ENCODE assay signal across 18 cellular contexts in the genomic region with DNA sequence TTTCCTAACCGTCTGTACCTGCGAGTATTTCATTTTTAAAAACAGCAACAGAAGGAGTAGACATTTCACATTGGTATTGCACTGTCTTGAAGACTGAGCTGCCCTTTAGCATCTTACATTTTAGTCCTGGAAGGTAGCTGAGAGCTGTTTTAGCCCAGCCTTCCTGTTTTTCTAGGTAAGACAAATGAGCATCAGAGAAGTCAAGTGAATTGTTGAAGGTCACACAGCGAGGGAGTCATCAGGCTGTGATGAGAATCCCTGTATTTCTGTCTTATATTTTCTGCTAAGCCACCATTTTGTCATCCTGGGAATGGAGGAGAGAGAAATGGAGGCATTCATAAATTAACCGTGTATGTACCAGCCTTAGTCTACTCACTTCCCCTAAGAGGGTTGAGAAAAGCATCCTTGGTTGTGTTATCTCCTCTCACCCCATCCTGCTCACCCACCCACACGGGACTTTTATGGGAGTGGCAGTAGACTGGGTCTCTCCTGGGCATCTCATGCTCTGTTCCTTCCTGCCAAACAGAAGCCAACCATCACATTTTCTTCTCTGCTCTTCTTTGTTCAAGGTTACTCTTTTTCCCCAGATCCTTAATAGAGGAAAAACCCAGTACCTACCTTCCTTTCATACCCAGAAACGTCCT. TPM values are rescaled to one million over a fixed set of nuclear protein-coding genes. Genes with fewer than 3 reads are reported as not detected.
A peak's percentile ranks its signal among the peaks of the same experiment; 100 is the strongest.
DNase-seq lines count a peak whose midpoint lies in the region; ATAC-seq, FAIRE-seq and TF ChIP-seq lines count a peak whose summit lies in the region.
"Had no signal": no experiment of that assay in that cellular context is flagged by ENCODE, and none has a peak within 500 bp of the region (broad histone marks: within the 10 kb centered on the region; RNA-seq: fewer than 3 reads in every experiment).

No MANE protein-coding gene starts in this region.

- H4K91ac ChIP-seq in trophoblast cell (ENCODE audit: low read depth, low read length), result no peak overlapping the region

- intact Hi-C loops in ascending aorta (cut with DNase I), result no loop called here

- H3K27me3 Mint-ChIP-seq in GM23338 (ENCODE audit: insufficient read depth, low read depth, poor library complexity), result peaks cover 2% of the 10 kb centered on the region

- no peaks in the 10 kb centered on the region for H4K20me1 ChIP-seq in GM23338 (replicated peaks; ENCODE audit: insufficient read depth)
- H4K20me1 ChIP-seq: BLaER1 treated with 17β-estradiol and CSF1 and Interleukin-3, amounts not matched to agents 10 nM and 100 nM had no signal

- H2AK5ac ChIP-seq in trophoblast cell (ENCODE audit: low read length), result no peak overlapping the region

- H3K27me3 ChIP-seq in GM23338 (ENCODE audit: insufficient read depth), result peaks cover 1% of the 10 kb centered on the region; the same call in 1 of the 2 replicates
- H3K27me3 ChIP-seq in ascending aorta, result no peaks in the 10 kb centered on the region
- H3K27me3 ChIP-seq in trophoblast cell (ENCODE audit: insufficient read depth, low read length), result no peaks in the 10 kb centered on the region

- H3K4me1 ChIP-seq in GM23338 (ENCODE audit: insufficient read depth) (peaks cover 5% of the 10 kb centered on the region; the same call in 1 of the 2 replicates), ascending aorta (peaks cover 0 to 3% of the 10 kb centered on the region in 2 donors), trophoblast cell (ENCODE audit: control insufficient read depth in 1 of 2, insufficient read depth in 2 of 2, low read length in 2 of 2) (no peaks in the 10 kb centered on the region)

- H3K9me2 ChIP-seq in GM23338 (ENCODE audit: insufficient read depth), result no peaks in the 10 kb centered on the region
- H3K9me2 ChIP-seq: SK-N-SH had no signal

- H3K4me1 Mint-ChIP-seq in GM23338, result peaks cover 17% of the 10 kb centered on the region

- H3K9me3 ChIP-seq in ascending aorta (no peaks in the 10 kb centered on the region), trophoblast cell (ENCODE audit: insufficient read depth, low read depth, low read length) (peaks cover 3% of the 10 kb centered on the region)
- H3K9me3 ChIP-seq: BLaER1 treated with 17β-estradiol and CSF1 and Interleukin-3, amounts not matched to agents 10 nM and 100 nM; SK-N-SH had no signal

- H3K4me3 ChIP-seq in GM23338 (no peak overlapping the region), ascending aorta (no peak overlapping the region), trophoblast cell (ENCODE audit: low read depth, low read length) (no peak overlapping the region)
- H3K4me3 ChIP-seq: BLaER1 treated with 17β-estradiol and CSF1 and Interleukin-3, amounts not matched to agents 10 nM and 100 nM had no signal

- H3K23ac ChIP-seq in trophoblast cell (ENCODE audit: low read length), result peak overlapping the region; percentile 22

- H3K4me2 ChIP-seq in GM23338, result no peak overlapping the region
- H3K4me2 ChIP-seq in trophoblast cell (ENCODE audit: low read length), result no peak overlapping the region

- H3K79me2 ChIP-seq in GM23338 (replicated peaks; ENCODE audit: insufficient read depth) (no peaks in the 10 kb centered on the region), trophoblast cell (ENCODE audit: control insufficient read depth, insufficient read depth, low read length, poor library complexity) (no peaks in the 10 kb centered on the region)

- TF ChIP-seq CTCF in GM23338 (conservative IDR thresholded peaks at IDR 0.05; ENCODE audit: low read depth in 2 of 2), result no peak
- no peak for TF ChIP-seq CTCF in ascending aorta (IDR thresholded peaks at IDR 0.05)

- no peak overlapping the region for H3K18ac ChIP-seq in trophoblast cell (ENCODE audit: low read length)

- WGBS in trophoblast cell (ENCODE audit: extremely low coverage, insufficient coverage, insufficient read length), result no CpG with 5 or more reads among the region's 6 CpGs

- no peak overlapping the region for H3K4me3 Mint-ChIP-seq in GM23338
- H3K4me3 Mint-ChIP-seq: CD8-positive, alpha-beta T cell had no signal

- H3K9me3 Mint-ChIP-seq in GM23338, result no peaks in the 10 kb centered on the region
- H3K9me3 Mint-ChIP-seq: CD8-positive, alpha-beta T cell had no signal

- FAIRE-seq in GM12892 (lab: Jason Lieb, UNC), result peak; percentile 74

- H3K14ac ChIP-seq in trophoblast cell (ENCODE audit: low read length), result no peak overlapping the region

- H3K27ac ChIP-seq in GM23338 (ENCODE audit: low read depth) (no peak overlapping the region), ascending aorta (peak overlapping the region; percentile 53 to 70), trophoblast cell (ENCODE audit: low read depth, low read length) (no peak overlapping the region)
- H3K27ac ChIP-seq: BLaER1 treated with 17β-estradiol and CSF1 and Interleukin-3, amounts not matched to agents 10 nM and 100 nM; HL-60 had no signal

- no peaks in the 10 kb centered on the region for H3F3A ChIP-seq in GM23338 (replicated peaks; ENCODE audit: low read depth)

- no peak overlapping the region for H4K12ac ChIP-seq in trophoblast cell (ENCODE audit: low read depth, low read length)

- H3K36me3 Mint-ChIP-seq in GM23338 (ENCODE audit: low read depth), result no peaks in the 10 kb centered on the region
- H3K36me3 Mint-ChIP-seq: CD8-positive, alpha-beta T cell had no signal

- H2BK5ac ChIP-seq in trophoblast cell (ENCODE audit: low read depth, low read length, poor library complexity), result no peak overlapping the region

- no peak overlapping the region for H3K27ac Mint-ChIP-seq in GM23338
- H3K27ac Mint-ChIP-seq: CD8-positive, alpha-beta T cell had no signal

- no peak for TF ChIP-seq POLR2A in GM12892 (IDR thresholded peaks at IDR 0.05; ENCODE audit: low read depth, low read length)

- H3K9ac ChIP-seq in trophoblast cell (ENCODE audit: low read length), result no peak overlapping the region
- H3K9ac ChIP-seq: BLaER1 treated with 17β-estradiol and CSF1 and Interleukin-3, amounts not matched to agents 10 nM and 100 nM had no signal

- ATAC-seq in GM23338 (no peak), GM19351 (IDR thresholded peaks at IDR 0.05; ENCODE audit: unreplicated experiment) (no peak), GM18498 (IDR thresholded peaks at IDR 0.05; ENCODE audit: unreplicated experiment) (no peak)
- ATAC-seq: Panc1 had no signal

- no peak for DNase-seq in GM12892 (ENCODE audit: insufficient read length)
- no peak for DNase-seq in GM23338 (ENCODE audit: low spot score)
- DNase-seq in ascending aorta (ENCODE audit: low spot score in 2 of 2), result no peak
- DNase-seq in trophoblast cell, result no peak
- no peak for DNase-seq in NCI-H2196 (lab: John Stamatoyannopoulos, UW; ENCODE audit: unreplicated experiment)
- no peak for DNase-seq in activated CD8-positive, alpha-beta memory T cell treated with anti-CD3 and anti-CD28 coated beads, Interleukin-2, amount 50 U/mL, for 48 hours
- DNase-seq: CD8-positive, alpha-beta T cell; Karpas-422; NCI-H1436; NCI-H2029; NCI-H526; SK-N-SH had no signal

- no peaks in the 10 kb centered on the region for H3K36me3 ChIP-seq in GM23338 (ENCODE audit: insufficient read depth)
- no peaks in the 10 kb centered on the region for H3K36me3 ChIP-seq in ascending aorta
- H3K36me3 ChIP-seq in trophoblast cell (ENCODE audit: control insufficient read depth in 1 of 2, insufficient read depth in 2 of 2, low read length in 2 of 2), result no peaks in the 10 kb centered on the region
- H3K36me3 ChIP-seq: BLaER1 treated with 17β-estradiol and CSF1 and Interleukin-3, amounts not matched to agents 10 nM and 100 nM had no signal

- no peak overlapping the region for H2BK120ac ChIP-seq in trophoblast cell (ENCODE audit: insufficient read depth, low read length, poor library complexity)

- H2AFZ ChIP-seq in GM23338, result peak overlapping the region; percentile 53; the same call in 1 of the 2 replicates
- H2AFZ ChIP-seq in trophoblast cell (ENCODE audit: insufficient read depth, low read length, poor library complexity), result no peak overlapping the region

- no peak overlapping the region for H3K4ac ChIP-seq in trophoblast cell (ENCODE audit: low read depth, low read length)

- no peak overlapping the region for H4K8ac ChIP-seq in trophoblast cell (ENCODE audit: low read depth, low read length)

- no peak overlapping the region for H2BK12ac ChIP-seq in trophoblast cell (ENCODE audit: low read length)

- H3K79me1 ChIP-seq in trophoblast cell (ENCODE audit: low read length), result no peaks in the 10 kb centered on the region

TF ChIP-seq in GM23338, 12 proteins besides CTCF, POLR2A, EP300 and RAD21 (continues in another document):
- TF ChIP-seq NANOG (IDR thresholded peaks at IDR 0.05; ENCODE audit: borderline replicate concordance) (no peak), ZNF331 (CRISPR knock-in tag; IDR thresholded peaks at IDR 0.05; ENCODE audit: low read depth) (no peak), POLR2AphosphoS5 (IDR thresholded peaks at IDR 0.05; ENCODE audit: low read depth) (no peak), CREB1 (CRISPR knock-in tag; IDR thresholded peaks at IDR 0.05; ENCODE audit: low read depth) (no peak)

RNA-seq across cellular contexts. Expression of a gene that starts 8.5 kb away (rescaled TPM):
- polyA plus RNA-seq in GM12892 (2012; ENCODE audit: missing spikeins), result 1.0 TPM
- 0.04 and 0.17 TPM in 2 replicates for total RNA-seq in GM23338 (2014; rRNA removed; shearing (Covaris generic))
- polyA plus RNA-seq in GM23338 (2016; fragmentation: Nextera tagmentation; extraction: Ambion mirVana), result 0.03 and 0.05 TPM in 2 replicates
- 4.8 TPM for total RNA-seq in ascending aorta
- 0.27 and 0.54 TPM in 2 replicates for polyA plus RNA-seq in trophoblast cell (2013)
- total RNA-seq: MCF 10A had no signal

Comparison
In these comparisons a context has a peak if more than half of its experiments do, and no peak if none do; other contexts are left out.
1. H3K27ac ChIP-seq: peak in ascending aorta (2 of 2); none in GM23338 (single experiment) and trophoblast cell (single experiment).